ENCODE assay signal across 1 cellular context in the genomic region with DNA sequence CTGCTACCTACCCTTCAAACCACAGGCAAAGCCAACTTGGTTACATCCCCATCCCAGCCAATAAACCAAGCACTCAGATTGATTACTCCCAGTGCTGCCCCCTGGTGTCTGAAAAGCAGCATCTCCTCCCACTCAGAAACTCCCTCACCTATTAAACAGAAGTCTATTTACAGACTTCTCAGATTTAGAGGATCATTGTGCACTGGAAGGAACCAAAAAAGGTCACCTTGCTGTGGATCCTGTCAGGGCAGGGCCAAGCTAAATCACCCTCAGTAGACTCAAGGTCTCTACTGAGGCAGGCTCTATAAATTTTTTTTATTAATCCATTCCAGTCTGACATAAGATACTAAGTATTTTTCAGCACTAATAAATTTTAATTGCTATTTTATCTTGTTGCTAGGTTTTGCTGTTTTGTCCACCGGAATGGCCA.
TF ChIP-seq lines count a peak whose summit lies in the region.

No MANE protein-coding gene starts in this region.

TF ChIP-seq in K562, 482 proteins besides CTCF, POLR2A, EP300 and RAD21:
- TF ChIP-seq, protein P1, sequence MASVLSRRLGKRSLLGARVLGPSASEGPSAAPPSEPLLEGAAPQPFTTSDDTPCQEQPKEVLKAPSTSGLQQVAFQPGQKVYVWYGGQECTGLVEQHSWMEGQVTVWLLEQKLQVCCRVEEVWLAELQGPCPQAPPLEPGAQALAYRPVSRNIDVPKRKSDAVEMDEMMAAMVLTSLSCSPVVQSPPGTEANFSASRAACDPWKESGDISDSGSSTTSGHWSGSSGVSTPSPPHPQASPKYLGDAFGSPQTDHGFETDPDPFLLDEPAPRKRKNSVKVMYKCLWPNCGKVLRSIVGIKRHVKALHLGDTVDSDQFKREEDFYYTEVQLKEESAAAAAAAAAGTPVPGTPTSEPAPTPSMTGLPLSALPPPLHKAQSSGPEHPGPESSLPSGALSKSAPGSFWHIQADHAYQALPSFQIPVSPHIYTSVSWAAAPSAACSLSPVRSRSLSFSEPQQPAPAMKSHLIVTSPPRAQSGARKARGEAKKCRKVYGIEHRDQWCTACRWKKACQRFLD (CRISPR knock-in tag; IDR thresholded peaks at IDR 0.05) = no peak
- TF ChIP-seq, protein P2, sequence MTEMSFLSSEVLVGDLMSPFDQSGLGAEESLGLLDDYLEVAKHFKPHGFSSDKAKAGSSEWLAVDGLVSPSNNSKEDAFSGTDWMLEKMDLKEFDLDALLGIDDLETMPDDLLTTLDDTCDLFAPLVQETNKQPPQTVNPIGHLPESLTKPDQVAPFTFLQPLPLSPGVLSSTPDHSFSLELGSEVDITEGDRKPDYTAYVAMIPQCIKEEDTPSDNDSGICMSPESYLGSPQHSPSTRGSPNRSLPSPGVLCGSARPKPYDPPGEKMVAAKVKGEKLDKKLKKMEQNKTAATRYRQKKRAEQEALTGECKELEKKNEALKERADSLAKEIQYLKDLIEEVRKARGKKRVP (CRISPR knock-in tag; IDR thresholded peaks at IDR 0.05) = no peak
- TF ChIP-seq, protein P3, sequence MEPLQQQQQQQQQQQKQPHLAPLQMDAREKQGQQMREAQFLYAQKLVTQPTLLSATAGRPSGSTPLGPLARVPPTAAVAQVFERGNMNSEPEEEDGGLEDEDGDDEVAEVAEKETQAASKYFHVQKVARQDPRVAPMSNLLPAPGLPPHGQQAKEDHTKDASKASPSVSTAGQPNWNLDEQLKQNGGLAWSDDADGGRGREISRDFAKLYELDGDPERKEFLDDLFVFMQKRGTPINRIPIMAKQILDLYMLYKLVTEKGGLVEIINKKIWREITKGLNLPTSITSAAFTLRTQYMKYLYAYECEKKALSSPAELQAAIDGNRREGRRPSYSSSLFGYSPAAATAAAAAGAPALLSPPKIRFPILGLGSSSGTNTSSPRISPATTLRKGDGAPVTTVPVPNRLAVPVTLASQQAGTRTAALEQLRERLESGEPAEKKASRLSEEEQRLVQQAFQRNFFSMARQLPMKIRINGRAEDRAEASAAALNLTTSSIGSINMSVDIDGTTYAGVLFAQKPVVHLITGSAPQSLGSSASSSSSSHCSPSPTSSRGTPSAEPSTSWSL (CRISPR knock-in tag; IDR thresholded peaks at IDR 0.05; ENCODE audit: borderline replicate concordance) = no peak
- TF ChIP-seq KLF6 (CRISPR knock-in tag; IDR thresholded peaks at IDR 0.05; ENCODE audit: borderline replicate concordance) (no peak), MTF1 (CRISPR knock-in tag; IDR thresholded peaks at IDR 0.05; ENCODE audit: borderline replicate concordance) (no peak), SMC3 (conservative IDR thresholded peaks at IDR 0.05; ENCODE audit: insufficient read depth, low read depth, low read length) (peak; percentile 81), EGR1 (conservative IDR thresholded peaks at IDR 0.05) (0 out of 2 replicates have a peak, but pooled peaks have one; percentile 14), ESRRB (CRISPR knock-in tag; IDR thresholded peaks at IDR 0.05; ENCODE audit: borderline replicate concordance) (no peak), TCF3 (CRISPR knock-in tag; IDR thresholded peaks at IDR 0.05) (no peak), ZBTB8A (IDR thresholded peaks at IDR 0.05; ENCODE audit: partially characterized antibody) (no peak), DEAF1 (CRISPR knock-in tag; IDR thresholded peaks at IDR 0.05) (peak; percentile 34; the same call in 1 of the 2 replicates), POLR2AphosphoS5 (IDR thresholded peaks at IDR 0.05; ENCODE audit: control insufficient read depth, insufficient read depth, low read depth, low read length) (peak; percentile 13; the same call in 1 of the 2 replicates)
- TF ChIP-seq, protein P4, sequence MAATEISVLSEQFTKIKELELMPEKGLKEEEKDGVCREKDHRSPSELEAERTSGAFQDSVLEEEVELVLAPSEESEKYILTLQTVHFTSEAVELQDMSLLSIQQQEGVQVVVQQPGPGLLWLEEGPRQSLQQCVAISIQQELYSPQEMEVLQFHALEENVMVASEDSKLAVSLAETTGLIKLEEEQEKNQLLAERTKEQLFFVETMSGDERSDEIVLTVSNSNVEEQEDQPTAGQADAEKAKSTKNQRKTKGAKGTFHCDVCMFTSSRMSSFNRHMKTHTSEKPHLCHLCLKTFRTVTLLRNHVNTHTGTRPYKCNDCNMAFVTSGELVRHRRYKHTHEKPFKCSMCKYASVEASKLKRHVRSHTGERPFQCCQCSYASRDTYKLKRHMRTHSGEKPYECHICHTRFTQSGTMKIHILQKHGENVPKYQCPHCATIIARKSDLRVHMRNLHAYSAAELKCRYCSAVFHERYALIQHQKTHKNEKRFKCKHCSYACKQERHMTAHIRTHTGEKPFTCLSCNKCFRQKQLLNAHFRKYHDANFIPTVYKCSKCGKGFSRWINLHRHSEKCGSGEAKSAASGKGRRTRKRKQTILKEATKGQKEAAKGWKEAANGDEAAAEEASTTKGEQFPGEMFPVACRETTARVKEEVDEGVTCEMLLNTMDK (IDR thresholded peaks at IDR 0.05; ENCODE audit: borderline replicate concordance, insufficient read depth, low read depth, low read length, poor library complexity, severe bottlenecking) = peak; percentile 75
- TF ChIP-seq, protein P5, sequence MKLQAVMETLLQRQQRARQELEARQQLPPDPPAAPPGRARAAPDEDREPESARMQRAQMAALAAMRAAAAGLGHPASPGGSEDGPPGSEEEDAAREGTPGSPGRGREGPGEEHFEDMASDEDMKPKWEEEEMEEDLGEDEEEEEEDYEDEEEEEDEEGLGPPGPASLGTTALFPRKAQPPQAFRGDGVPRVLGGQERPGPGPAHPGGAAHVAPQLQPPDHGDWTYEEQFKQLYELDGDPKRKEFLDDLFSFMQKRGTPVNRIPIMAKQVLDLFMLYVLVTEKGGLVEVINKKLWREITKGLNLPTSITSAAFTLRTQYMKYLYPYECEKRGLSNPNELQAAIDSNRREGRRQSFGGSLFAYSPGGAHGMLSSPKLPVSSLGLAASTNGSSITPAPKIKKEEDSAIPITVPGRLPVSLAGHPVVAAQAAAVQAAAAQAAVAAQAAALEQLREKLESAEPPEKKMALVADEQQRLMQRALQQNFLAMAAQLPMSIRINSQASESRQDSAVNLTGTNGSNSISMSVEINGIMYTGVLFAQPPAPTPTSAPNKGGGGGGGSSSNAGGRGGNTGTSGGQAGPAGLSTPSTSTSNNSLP (IDR thresholded peaks at IDR 0.05; ENCODE audit: borderline replicate concordance, low read depth, low read length) = 0 out of 2 replicates have a peak, but pooled peaks have one; percentile 18
